In genomic region chr19:48815870-48816501, GRCh38 we compare ENCODE assay signal across 1 cellular context.
TF ChIP-seq lines count a peak whose summit lies in the region.

No MANE protein-coding gene starts in this region.

TF ChIP-seq in HepG2, 621 proteins besides CTCF, POLR2A, EP300 and RAD21 (continued from another document):
- 0 out of 2 replicates have a peak, but pooled peaks have one; percentile 28 for TF ChIP-seq MIER3 (CRISPR knock-in tag; IDR thresholded peaks at IDR 0.05; ENCODE audit: borderline replicate concordance)
- TF ChIP-seq ZNF33B (CRISPR knock-in tag; IDR thresholded peaks at IDR 0.05), result no peak
- TF ChIP-seq XRCC5 (optimal IDR thresholded peaks at IDR 0.05; ENCODE audit: low read length), result no peak
- peak; percentile 29; the same call in 1 of the 2 replicates for TF ChIP-seq HNF4A (CRISPR knock-in tag; IDR thresholded peaks at IDR 0.05)
- TF ChIP-seq TCF7L2 (IDR thresholded peaks at IDR 0.05; ENCODE audit: low read depth, low read length), result no peak
- TF ChIP-seq KLF15 (CRISPR knock-in tag; IDR thresholded peaks at IDR 0.05; ENCODE audit: borderline replicate concordance), result no peak
- TF ChIP-seq ZNF713 (CRISPR knock-in tag; IDR thresholded peaks at IDR 0.05), result no peak
- no peak for TF ChIP-seq ONECUT2 (CRISPR knock-in tag; IDR thresholded peaks at IDR 0.05)
- TF ChIP-seq ZNF362 (CRISPR knock-in tag; IDR thresholded peaks at IDR 0.05; ENCODE audit: borderline replicate concordance), result peak; percentile 92
- TF ChIP-seq REL (CRISPR knock-in tag; conservative IDR thresholded peaks at IDR 0.05), result no peak
- TF ChIP-seq ZNF589 (CRISPR knock-in tag; conservative IDR thresholded peaks at IDR 0.05), result no peak
- no peak for TF ChIP-seq ZNF205 (CRISPR knock-in tag; IDR thresholded peaks at IDR 0.05)
- no peak for TF ChIP-seq ZIK1 (CRISPR knock-in tag; IDR thresholded peaks at IDR 0.05; ENCODE audit: borderline replicate concordance, low read depth)
- no peak for TF ChIP-seq TRIM24 (CRISPR knock-in tag; IDR thresholded peaks at IDR 0.05)
- TF ChIP-seq ZNF576 (CRISPR knock-in tag; IDR thresholded peaks at IDR 0.05), result no peak
- no peak for TF ChIP-seq ZNF883 (CRISPR knock-in tag; IDR thresholded peaks at IDR 0.05; ENCODE audit: not compliant biosample characterization)
- TF ChIP-seq ZNF878 (CRISPR knock-in tag; IDR thresholded peaks at IDR 0.05), result 0 out of 2 replicates have a peak, but pooled peaks have one; percentile 28
- no peak for TF ChIP-seq MYC (CRISPR knock-in tag; IDR thresholded peaks at IDR 0.05; ENCODE audit: borderline replicate concordance)
- TF ChIP-seq ZNF674 (CRISPR knock-in tag; IDR thresholded peaks at IDR 0.05; ENCODE audit: low read depth), result no peak
- TF ChIP-seq FOXP1 (IDR thresholded peaks at IDR 0.05), result no peak; the same call in 1 of the 2 replicates
- 0 out of 2 replicates have a peak, but pooled peaks have one; percentile 21 for TF ChIP-seq FOXP1 (CRISPR knock-in tag; IDR thresholded peaks at IDR 0.05)
- TF ChIP-seq SALL1 (CRISPR knock-in tag; IDR thresholded peaks at IDR 0.05), result 0 out of 2 replicates have a peak, but pooled peaks have one; percentile 38
- no peak for TF ChIP-seq ZFP41 (CRISPR knock-in tag; IDR thresholded peaks at IDR 0.05; ENCODE audit: borderline replicate concordance)
- TF ChIP-seq SMARCC2 (IDR thresholded peaks at IDR 0.05), result no peak
- TF ChIP-seq AKAP8 (CRISPR knock-in tag; IDR thresholded peaks at IDR 0.05), result no peak
- TF ChIP-seq CBX5 (CRISPR knock-in tag; IDR thresholded peaks at IDR 0.05; ENCODE audit: borderline replicate concordance), result 0 out of 2 replicates have a peak, but pooled peaks have one; percentile 17
- no peak for TF ChIP-seq ZSCAN20 (CRISPR knock-in tag; IDR thresholded peaks at IDR 0.05; ENCODE audit: borderline replicate concordance)
- peak; percentile 47; the same call in 1 of the 2 replicates for TF ChIP-seq TBX3 (IDR thresholded peaks at IDR 0.05; ENCODE audit: borderline replicate concordance)
- peak; percentile 51; the same call in 1 of the 2 replicates for TF ChIP-seq PATZ1 (CRISPR knock-in tag; IDR thresholded peaks at IDR 0.05)
